22 cellular contexts compared by ENCODE assay signal in the genomic region with DNA sequence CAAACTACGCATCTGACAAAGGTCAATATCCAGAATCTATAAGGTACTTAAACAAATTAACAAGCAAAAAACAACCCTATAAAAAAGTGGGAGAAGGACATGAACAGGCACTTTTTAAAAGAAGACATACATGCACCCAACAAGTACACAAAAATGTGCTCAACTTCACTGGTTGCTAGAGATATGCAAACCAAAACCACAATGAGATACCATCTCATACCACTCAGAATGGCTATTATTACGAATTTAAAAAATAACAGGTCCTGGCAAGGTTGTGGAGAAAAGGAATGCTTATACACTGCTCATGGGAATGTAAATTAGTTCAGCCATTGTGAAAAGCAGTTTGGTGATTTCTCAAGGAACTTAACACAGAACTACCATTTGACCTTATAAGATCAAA.
DNase-seq lines count a peak whose midpoint lies in the region; ATAC-seq and TF ChIP-seq lines count a peak whose summit lies in the region.
"Had no signal": no experiment of that assay in that cellular context is flagged by ENCODE, and none has a peak within 500 bp of the region (broad histone marks: within the 10 kb centered on the region; RNA-seq: fewer than 3 reads in every experiment).

No MANE protein-coding gene starts in this region.

- H3K4me1 ChIP-seq in gastroesophageal sphincter (no peaks in the 10 kb centered on the region), hepatocyte (ENCODE audit: insufficient read depth) (no peaks in the 10 kb centered on the region)
- H3K4me1 ChIP-seq: BLaER1 had no signal

- in situ Hi-C loops in astrocyte of the spinal cord (cut with HindIII; ENCODE audit: low sequenced_read_pairs) = no loop called here

- no peak for TF ChIP-seq EP300 in gastroesophageal sphincter (IDR thresholded peaks at IDR 0.05)

- no peak for TF ChIP-seq CTCF in astrocyte of the spinal cord (IDR thresholded peaks at IDR 0.05; ENCODE audit: low read depth, low read length)
- no peak for TF ChIP-seq CTCF in fibroblast of pulmonary artery (IDR thresholded peaks at IDR 0.05; ENCODE audit: low read length, missing control alignments)
- no peak for TF ChIP-seq CTCF in gastroesophageal sphincter (IDR thresholded peaks at IDR 0.05)
- TF ChIP-seq CTCF in hepatocyte (IDR thresholded peaks at IDR 0.05; ENCODE audit: poor library complexity) = no peak

- H3K36me3 ChIP-seq in gastroesophageal sphincter (no peaks in the 10 kb centered on the region), hepatocyte (replicated peaks; ENCODE audit: insufficient read depth, low read depth) (no peaks in the 10 kb centered on the region)
- H3K36me3 ChIP-seq: BLaER1 had no signal

- H3K9me2 ChIP-seq in hepatocyte (replicated peaks; ENCODE audit: insufficient read depth) = no peaks in the 10 kb centered on the region
- H3K9me2 ChIP-seq: SK-N-SH had no signal

- TF ChIP-seq POLR2A in gastroesophageal sphincter (IDR thresholded peaks at IDR 0.05) = no peak

- H3K4me2 ChIP-seq in hepatocyte = no peak overlapping the region
- H3K4me2 ChIP-seq: BLaER1, SK-N-SH had no signal

- H3K4me3 ChIP-seq in astrocyte of the spinal cord (ENCODE audit: low read depth, low read length) (no peak overlapping the region), fibroblast of pulmonary artery (replicated peaks; ENCODE audit: low read depth, low read length) (no peak overlapping the region), gastroesophageal sphincter (no peak overlapping the region), hepatocyte (no peak overlapping the region)
- H3K4me3 ChIP-seq: BLaER1 had no signal

- no peaks in the 10 kb centered on the region for H4K20me1 ChIP-seq in hepatocyte (ENCODE audit: insufficient read depth, poor library complexity, severe bottlenecking)
- H4K20me1 ChIP-seq: BLaER1 had no signal

- no peak overlapping the region for H2AFZ ChIP-seq in hepatocyte

- DNase-seq in EH (ENCODE audit: low read depth) (peak; percentile 51), M059J (ENCODE audit: low read depth) (peak; percentile 40), astrocyte of the spinal cord (ENCODE audit: low read depth, low spot score) (peak; percentile 15), fibroblast of pulmonary artery (ENCODE audit: low read depth) (peak; percentile 8), kidney tubule cell (ENCODE audit: low spot score) (no peak), hepatocyte (ENCODE audit: low spot score) (no peak)
- DNase-seq: CD4-positive, CD25-positive, alpha-beta regulatory T cell; DMS153; Karpas-422; MV-4-11; NCI-H1105; NCI-H1436 treated with DMSO at 0.1 percent for 48 hours; NCI-H187 treated with DMSO at 0.1 percent for 48 hours; NCI-H2107; NCI-H446; NCI-H524 treated with DMSO at 0.1 percent for 48 hours; NCI-H774; SK-N-SH had no signal

- ATAC-seq in gastroesophageal sphincter (no peak), HG03439 (IDR thresholded peaks at IDR 0.05; ENCODE audit: unreplicated experiment) (no peak)
- ATAC-seq: HepG2 had no signal

- no peak overlapping the region for H3K27ac ChIP-seq in gastroesophageal sphincter
- H3K27ac ChIP-seq in hepatocyte = no peak overlapping the region
- H3K27ac ChIP-seq: BLaER1 had no signal

- H3K9me3 ChIP-seq in gastroesophageal sphincter = peaks cover 0 to 6% (median 0%) of the 10 kb centered on the region in 3 donors
- H3K9me3 ChIP-seq in hepatocyte (ENCODE audit: low read depth) = no peaks in the 10 kb centered on the region

- H3K27me3 ChIP-seq in gastroesophageal sphincter (no peaks in the 10 kb centered on the region), hepatocyte (no peaks in the 10 kb centered on the region)
- H3K27me3 ChIP-seq: BLaER1 had no signal

- 86 to 93% methylated on average over 1 to 2 of the region's 2 CpGs for WGBS in gastroesophageal sphincter (ENCODE audit: low coverage in 1 of 2), 2 donors
- WGBS in hepatocyte (ENCODE audit: low lambda C conversion rate, missing lambda C conversion rate) = 93% methylated on average over 2 of the region's 2 CpGs

- no peaks in the 10 kb centered on the region for H3K79me2 ChIP-seq in hepatocyte

Comparison
In these comparisons a context has a peak if more than half of its experiments do, and no peak if none do; other contexts are left out.
1. DNase-seq: peak in EH (single experiment), M059J (single experiment), astrocyte of the spinal cord (single experiment) and fibroblast of pulmonary artery (single experiment); none in kidney tubule cell (single experiment) and hepatocyte (single experiment).